ENCODE assay signal across 31 cellular contexts in the genomic region with DNA sequence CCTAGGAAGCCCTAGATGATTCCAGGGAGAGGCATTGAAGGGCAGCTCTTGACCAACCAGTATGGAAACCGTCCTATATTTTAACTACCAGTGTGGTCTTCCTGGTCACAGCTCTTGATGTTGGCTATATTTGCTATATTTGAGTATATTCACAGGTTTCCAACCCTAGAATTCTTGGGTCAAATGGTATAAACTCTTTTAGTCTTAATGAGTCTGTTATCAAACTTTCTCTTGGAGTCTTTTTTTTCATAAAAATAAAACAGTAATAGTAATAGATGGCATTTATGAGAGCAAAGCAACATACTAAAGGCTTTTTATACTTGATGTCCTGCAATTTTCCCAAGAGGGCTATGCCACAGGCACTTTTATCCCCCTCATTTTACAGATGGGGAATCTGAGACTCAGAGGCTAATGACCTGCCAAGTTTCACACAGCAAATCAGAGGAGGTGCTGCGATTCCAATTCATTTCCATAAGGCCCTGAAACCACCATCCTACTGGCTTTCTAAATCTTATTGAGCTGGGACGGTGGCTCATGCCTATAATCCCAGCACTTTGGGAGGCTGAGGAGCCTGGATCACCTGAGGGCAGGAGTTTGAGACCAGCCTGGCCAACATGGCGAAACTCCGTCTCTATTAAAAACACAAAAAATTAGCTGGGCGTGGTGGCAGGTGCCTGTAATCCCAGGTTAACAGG.
"Had no signal": no experiment of that assay in that cellular context is flagged by ENCODE, and none has a peak within 500 bp of the region (broad histone marks: within the 10 kb centered on the region; RNA-seq: fewer than 3 reads in every experiment).

No MANE protein-coding gene starts in this region.

- FAIRE-seq: colon, endometrium, endothelial cell of umbilical vein, frontal cortex had no signal

- H3K27ac Mint-ChIP-seq: activated CD4-positive, alpha-beta memory T cell treated with anti-CD3 and anti-CD28 coated beads for 36 hours; activated CD4-positive, alpha-beta T cell treated with anti-CD3 and anti-CD28 coated beads for 36 hours; activated CD4-positive, alpha-beta T cell treated with anti-CD3 and anti-CD28 coated beads, Interleukin-2, amount 10 ng/mL, durations not matched to agents 24 days and 14 days; activated CD8-positive, alpha-beta memory T cell treated with anti-CD3 and anti-CD28 coated beads, Interleukin-2, amount 10 ng/mL, durations not matched to agents 7 days and 5 days; activated CD8-positive, alpha-beta T cell treated with anti-CD3 and anti-CD28 coated beads, Interleukin-2, amount 10 ng/mL, durations not matched to agents 7 days and 5 days; activated naive CD4-positive, alpha-beta T cell treated with anti-CD3 and anti-CD28 coated beads, Interleukin-2, amount 10 ng/mL, durations not matched to agents 7 days and 5 days; activated naive CD4-positive, alpha-beta T cell treated with anti-CD3 and anti-CD28 coated beads, Interleukin-2, amount 50 U/mL, for 72 hours; T-helper 17 cell had no signal

- H3K4me3 Mint-ChIP-seq: activated CD4-positive, alpha-beta memory T cell treated with anti-CD3 and anti-CD28 coated beads for 36 hours; activated CD4-positive, alpha-beta T cell treated with anti-CD3 and anti-CD28 coated beads for 36 hours; activated CD4-positive, alpha-beta T cell treated with anti-CD3 and anti-CD28 coated beads, Interleukin-2, amount 10 ng/mL, durations not matched to agents 24 days and 14 days; activated CD8-positive, alpha-beta memory T cell treated with anti-CD3 and anti-CD28 coated beads, Interleukin-2, amount 10 ng/mL, durations not matched to agents 7 days and 5 days; activated CD8-positive, alpha-beta T cell treated with anti-CD3 and anti-CD28 coated beads, Interleukin-2, amount 10 ng/mL, durations not matched to agents 7 days and 5 days; activated naive CD4-positive, alpha-beta T cell treated with anti-CD3 and anti-CD28 coated beads, Interleukin-2, amount 10 ng/mL, durations not matched to agents 7 days and 5 days; T-helper 17 cell; T-helper 2 cell treated with Interferon-gamma antibody and Interleukin-4, amounts not matched to agents 5 μg/mL and 100 μg/mL, for 36 hours had no signal

- H3K27ac ChIP-seq: adrenal gland, body of pancreas, epithelial cell of prostate, esophagus squamous epithelium, WERI-Rb-1 had no signal

- H3K27me3 Mint-ChIP-seq: activated CD4-positive, alpha-beta memory T cell treated with anti-CD3 and anti-CD28 coated beads for 36 hours; activated CD4-positive, alpha-beta T cell treated with anti-CD3 and anti-CD28 coated beads for 36 hours; activated CD4-positive, alpha-beta T cell treated with anti-CD3 and anti-CD28 coated beads, Interleukin-2, amount 10 ng/mL, durations not matched to agents 24 days and 14 days; activated CD8-positive, alpha-beta memory T cell treated with anti-CD3 and anti-CD28 coated beads, Interleukin-2, amount 10 ng/mL, durations not matched to agents 7 days and 5 days; activated naive CD4-positive, alpha-beta T cell treated with anti-CD3 and anti-CD28 coated beads, Interleukin-2, amount 10 ng/mL, durations not matched to agents 7 days and 5 days; T-helper 17 cell had no signal

- H3K36me3 ChIP-seq: adrenal gland, esophagus squamous epithelium, WERI-Rb-1 had no signal

- H3K9me3 Mint-ChIP-seq: activated CD4-positive, alpha-beta memory T cell treated with anti-CD3 and anti-CD28 coated beads for 36 hours; activated CD4-positive, alpha-beta T cell treated with anti-CD3 and anti-CD28 coated beads, Interleukin-2, amount 10 ng/mL, durations not matched to agents 24 days and 14 days; activated naive CD4-positive, alpha-beta T cell treated with anti-CD3 and anti-CD28 coated beads, Interleukin-2, amount 50 U/mL, for 72 hours; T-helper 2 cell treated with Interferon-gamma antibody and Interleukin-4, amounts not matched to agents 5 μg/mL and 100 μg/mL, for 36 hours had no signal

- ATAC-seq: activated CD4-positive, alpha-beta T cell treated with anti-CD3 and anti-CD28 coated beads for 36 hours; activated CD8-positive, alpha-beta memory T cell treated with anti-CD3 and anti-CD28 coated beads, Interleukin-2, amount 10 ng/mL, durations not matched to agents 7 days and 5 days; activated CD8-positive, alpha-beta T cell treated with anti-CD3 and anti-CD28 coated beads, Interleukin-2, amount 10 ng/mL, durations not matched to agents 7 days and 5 days; activated naive CD4-positive, alpha-beta T cell treated with anti-CD3 and anti-CD28 coated beads, Interleukin-2, amount 50 U/mL, for 72 hours; body of pancreas; T-helper 17 cell had no signal

- H3K4me3 ChIP-seq: adrenal gland, body of pancreas, esophagus squamous epithelium had no signal

- H3K9me3 ChIP-seq: adrenal gland, body of pancreas, esophagus squamous epithelium had no signal

- H3K36me3 Mint-ChIP-seq: activated CD4-positive, alpha-beta memory T cell treated with anti-CD3 and anti-CD28 coated beads for 36 hours; activated CD8-positive, alpha-beta memory T cell treated with anti-CD3 and anti-CD28 coated beads, Interleukin-2, amount 10 ng/mL, durations not matched to agents 7 days and 5 days; activated naive CD4-positive, alpha-beta T cell treated with anti-CD3 and anti-CD28 coated beads, Interleukin-2, amount 10 ng/mL, durations not matched to agents 7 days and 5 days; activated naive CD4-positive, alpha-beta T cell treated with anti-CD3 and anti-CD28 coated beads, Interleukin-2, amount 50 U/mL, for 72 hours had no signal

- H3K27me3 ChIP-seq: adrenal gland, body of pancreas, esophagus squamous epithelium had no signal

- H3K4me1 ChIP-seq: adrenal gland, body of pancreas had no signal

- DNase-seq: activated CD4-positive, alpha-beta memory T cell treated with anti-CD3 and anti-CD28 coated beads for 36 hours; activated CD4-positive, alpha-beta T cell treated with anti-CD3 and anti-CD28 coated beads for 36 hours; activated CD4-positive, alpha-beta T cell treated with anti-CD3 and anti-CD28 coated beads, Interleukin-2, amount 10 ng/mL, durations not matched to agents 24 days and 14 days; activated CD4-positive, CD25-positive, alpha-beta regulatory T cell; activated CD4-positive, CD25-positive, alpha-beta regulatory T cell treated with anti-CD3 and anti-CD28 coated beads, Interleukin-2, amount 50 U/mL, for 72 hours; activated CD8-positive, alpha-beta memory T cell treated with anti-CD3 and anti-CD28 coated beads, Interleukin-2, amount 10 ng/mL, durations not matched to agents 7 days and 5 days; activated CD8-positive, alpha-beta T cell treated with anti-CD3 and anti-CD28 coated beads, Interleukin-2, amount 10 ng/mL, durations not matched to agents 7 days and 5 days; activated gamma-delta T cell; activated naive CD4-positive, alpha-beta T cell; activated naive CD4-positive, alpha-beta T cell treated with anti-CD3 and anti-CD28 coated beads, Interleukin-2, amount 10 ng/mL, durations not matched to agents 7 days and 5 days; adrenal gland; amygdala; aorta; body of pancreas; caudate nucleus; cortex of kidney; effector CD8-positive, alpha-beta T cell; esophagus squamous epithelium; foreskin fibroblast; head of caudate nucleus; T-helper 1 cell; T-helper 17 cell; T1000; WERI-Rb-1 had no signal
